ENCODE assay signal across 5 cellular contexts in the genomic region with DNA sequence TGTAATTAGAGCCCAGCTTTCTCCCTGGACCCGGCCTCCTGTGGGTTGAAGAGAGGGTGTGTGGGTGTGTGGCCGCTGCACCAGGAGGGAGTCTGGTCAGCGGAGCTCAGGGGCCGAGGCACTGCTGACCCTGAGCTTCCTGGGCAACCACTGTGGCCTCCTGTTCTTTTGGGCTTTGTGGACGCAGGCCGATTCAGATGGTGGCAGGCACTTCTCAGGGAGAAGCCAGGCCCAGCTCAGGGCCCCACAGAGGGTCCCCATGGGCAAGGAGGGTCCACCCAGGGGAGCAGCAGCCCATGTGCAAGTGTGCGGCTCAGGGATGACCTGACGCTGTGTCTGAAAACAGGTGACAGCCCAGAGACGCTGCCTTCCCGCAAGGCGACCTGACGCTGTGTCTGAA. TPM values are rescaled to one million over a fixed set of nuclear protein-coding genes. Genes with fewer than 3 reads are reported as not detected.
"Had no signal": no experiment of that assay in that cellular context is flagged by ENCODE, and none has a peak within 500 bp of the region (broad histone marks: within the 10 kb centered on the region; RNA-seq: fewer than 3 reads in every experiment).

No MANE protein-coding gene starts in this region.

RNA-seq across cellular contexts. Expression of gene CACNA1B, which starts 11.0 kb away (rescaled TPM):
- total RNA-seq: esophagus mucosa, esophagus squamous epithelium, lower leg skin, myocyte had no signal
- polyA plus RNA-seq: mammary epithelial cell had no signal
